ENCODE assay signal across 1 cellular context in genomic region chr4:164937576-164938270, GRCh38.
TF ChIP-seq lines count a peak whose summit lies in the region.

No MANE protein-coding gene starts in this region.

TF ChIP-seq in K562, 482 proteins besides CTCF, POLR2A, EP300 and RAD21 (continued from another document):
- TF ChIP-seq ZNF609 (CRISPR knock-in tag; IDR thresholded peaks at IDR 0.05; ENCODE audit: borderline replicate concordance) = no peak
- no peak for TF ChIP-seq PML (IDR thresholded peaks at IDR 0.05; ENCODE audit: low read length)
- peak; percentile 80 for TF ChIP-seq NFIC (IDR thresholded peaks at IDR 0.05)
- TF ChIP-seq RBM39 (optimal IDR thresholded peaks at IDR 0.05; ENCODE audit: low read depth, low read length) = no peak
- TF ChIP-seq MAFG (tag; conservative IDR thresholded peaks at IDR 0.05) = 0 out of 2 replicates have a peak, but pooled peaks have one; percentile 33
- TF ChIP-seq SRSF3 (IDR thresholded peaks at IDR 0.05; ENCODE audit: insufficient read depth, low read length) = no peak
- TF ChIP-seq ATF4 (CRISPR knock-in tag; IDR thresholded peaks at IDR 0.05) = no peak
- no peak for TF ChIP-seq MBD1 (CRISPR knock-in tag; IDR thresholded peaks at IDR 0.05)
- TF ChIP-seq ELK1 (CRISPR knock-in tag; IDR thresholded peaks at IDR 0.05) = no peak
- no peak for TF ChIP-seq REST (CRISPR knock-in tag; IDR thresholded peaks at IDR 0.05; ENCODE audit: low read depth)
- no peak for TF ChIP-seq ARID3A (IDR thresholded peaks at IDR 0.05; ENCODE audit: borderline replicate concordance, low read depth, low read length)
- no peak for TF ChIP-seq ZNF512 (tag; IDR thresholded peaks at IDR 0.05)
TF ChIP-seq in K562: peak in this region for 3.
